ENCODE assay signal across 8 cellular contexts in genomic region chr12:8914716-8915526, GRCh38. TPM values are rescaled to one million over a fixed set of nuclear protein-coding genes. Genes with fewer than 3 reads are reported as not detected.
DNase-seq lines count a peak whose midpoint lies in the region; ATAC-seq, FAIRE-seq and TF ChIP-seq lines count a peak whose summit lies in the region.

No MANE protein-coding gene starts in this region.

- H3K27me3 ChIP-seq in pancreas (no peaks in the 10 kb centered on the region), thymus (ENCODE audit: control insufficient read depth, insufficient read depth) (no peaks in the 10 kb centered on the region)

- WGBS in pancreas, 2 donors = 1% methylated on average over 22 to 29 of the region's 35 CpGs
- WGBS in thymus = 5% methylated on average over 29 of the region's 35 CpGs

- H3K9me3 ChIP-seq in pancreas (no peaks in the 10 kb centered on the region), thymus (ENCODE audit: control insufficient read depth) (no peaks in the 10 kb centered on the region)

- intact Hi-C loops in pancreas (cut with DNase I) = no loop called here

- FAIRE-seq in pancreas (lab: Jason Lieb, UNC) = no peak

- peak; percentile 74 for ATAC-seq in GM19397 (IDR thresholded peaks at IDR 0.05; ENCODE audit: unreplicated experiment)
- peak; percentile 75 for ATAC-seq in HG03571 (IDR thresholded peaks at IDR 0.05; ENCODE audit: unreplicated experiment)
- peak; percentile 68 to 83 (median 80) for ATAC-seq in pancreas

- DNase-seq in RPMI7951 (ENCODE audit: low read depth) (peak; percentile 62), globus pallidus (ENCODE audit: low spot score) (peak; percentile 40), pancreas (peak; percentile 40 to 83 (median 53))
- peak; percentile 40 for DNase-seq in activated gamma-delta T cell treated with anti-CD3 and anti-CD28 coated beads, Interleukin-2, amount 50 U/mL, for 16 hours (ENCODE audit: low read depth)

- peaks cover 0 to 15% (median 11%) of the 10 kb centered on the region in 3 donors for H3K4me1 ChIP-seq in pancreas
- peaks cover 10% of the 10 kb centered on the region for H3K4me1 ChIP-seq in thymus (ENCODE audit: control insufficient read depth, insufficient read depth, low read length)

- H3K4me3 ChIP-seq in pancreas (peak overlapping the region; percentile 49 to 69 (median 62)), thymus (ENCODE audit: low read length) (peak overlapping the region; percentile 68)

- H3K36me3 ChIP-seq in pancreas = no peaks in the 10 kb centered on the region
- H3K36me3 ChIP-seq in thymus (ENCODE audit: control insufficient read depth, insufficient read depth) = peaks cover 13% of the 10 kb centered on the region

- no peak for TF ChIP-seq CTCF in C4-2B (conservative IDR thresholded peaks at IDR 0.05)
- no peak for TF ChIP-seq CTCF in pancreas (IDR thresholded peaks at IDR 0.05)

- H3K27ac ChIP-seq in C4-2B (peak overlapping the region; percentile 60), pancreas (peak overlapping the region in 2 of 4 donors; percentile 53 to 73), thymus (ENCODE audit: low read depth) (peak overlapping the region; percentile 71)

RNA-seq across cellular contexts. Expression of gene PHC1, which starts 0.6 kb away (rescaled TPM):
- 10.3 and 12.7 TPM in 2 replicates for total RNA-seq in RPMI7951 (2014; rRNA removed; shearing (Covaris generic))
- 10 to 100 TPM; 15.8 to 33.1 (median 17.8) TPM for total RNA-seq in pancreas
- 10 to 100 TPM; 31.2 to 45.1 TPM for polyA plus RNA-seq in pancreas
- 73.2 TPM for polyA plus RNA-seq in thymus

RNA-seq across cellular contexts. Expression of gene M6PR, which starts 34.5 kb away (rescaled TPM):
- 109 and 189 TPM in 2 replicates for total RNA-seq in RPMI7951 (2014; rRNA removed; shearing (Covaris generic))
- 10 to 100 TPM; 38.2 to 99.7 (median 64.0) TPM for total RNA-seq in pancreas
- 10 to 100 TPM; 29.5 to 50.0 TPM for polyA plus RNA-seq in pancreas
- 101 TPM for polyA plus RNA-seq in thymus
